Comparison of ENCODE assay signal across 17 cellular contexts in the genomic region with DNA sequence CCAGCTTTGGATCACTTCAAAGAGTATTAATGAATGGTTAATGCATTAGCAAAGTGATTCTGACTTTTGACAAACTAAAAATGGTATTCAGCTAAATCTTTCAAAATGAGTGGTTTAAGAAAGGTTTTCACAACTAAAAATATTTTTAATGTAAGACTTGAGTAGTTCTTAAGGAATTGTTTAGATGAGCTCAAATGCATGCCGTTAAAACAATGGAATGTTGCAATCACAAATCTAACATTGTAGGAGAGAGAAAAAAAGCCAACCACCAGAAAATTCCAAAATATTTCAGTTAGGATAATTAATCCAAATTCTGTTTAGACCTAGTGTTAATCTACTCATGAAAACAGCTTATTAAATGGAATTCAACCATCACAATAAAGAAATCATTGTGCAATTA.
DNase-seq lines count a peak whose midpoint lies in the region; TF ChIP-seq lines count a peak whose summit lies in the region.
"Had no signal": no experiment of that assay in that cellular context is flagged by ENCODE, and none has a peak within 500 bp of the region (broad histone marks: within the 10 kb centered on the region; RNA-seq: fewer than 3 reads in every experiment).

No MANE protein-coding gene starts in this region.

- TF ChIP-seq POLR2A in vagina (IDR thresholded peaks at IDR 0.05) = no peak

- H3K27ac ChIP-seq in fibroblast of lung (ENCODE audit: insufficient read depth, low read length) (no peak overlapping the region), vagina (no peak overlapping the region)

- no peaks in the 10 kb centered on the region for H3K79me2 ChIP-seq in fibroblast of lung (ENCODE audit: control insufficient read depth, insufficient read depth, low read length)

- no peak overlapping the region for H3K9ac ChIP-seq in fibroblast of lung (ENCODE audit: insufficient read depth, low read length)

- TF ChIP-seq CTCF in cardiac fibroblast (IDR thresholded peaks at IDR 0.05; ENCODE audit: low read depth, low read length) (no peak), fibroblast of lung (conservative IDR thresholded peaks at IDR 0.05 in 1 of 2, IDR thresholded peaks at IDR 0.05 in 1 of 2; ENCODE audit: low read depth in 1 of 2, low read length in 2 of 2) (no peak), vagina (IDR thresholded peaks at IDR 0.05) (no peak)

- H3K4me3 ChIP-seq in cardiac fibroblast (replicated peaks in 1 of 2; ENCODE audit: low read depth in 2 of 2, low read length in 2 of 2) (no peak overlapping the region), fibroblast of lung (replicated peaks in 1 of 4; ENCODE audit: control extremely low read depth in 1 of 4, insufficient read depth in 1 of 4, low read depth in 3 of 4, low read length in 4 of 4) (no peak overlapping the region), vagina (no peak overlapping the region)
- H3K4me3 ChIP-seq: GM12878 had no signal

- H3K4me1 ChIP-seq in fibroblast of lung (ENCODE audit: control insufficient read depth, extremely low read depth, insufficient read depth, low read length) (no peaks in the 10 kb centered on the region), vagina (no peaks in the 10 kb centered on the region)
- H3K4me1 ChIP-seq: BE2C had no signal

- H3K36me3 ChIP-seq in fibroblast of lung (ENCODE audit: control insufficient read depth, insufficient read depth, low read length) (no peaks in the 10 kb centered on the region), vagina (no peaks in the 10 kb centered on the region)
- H3K36me3 ChIP-seq: BE2C had no signal

- intact Hi-C loops in vagina (cut with DNase I) = no loop called here

- no peaks in the 10 kb centered on the region for H3K27me3 ChIP-seq in fibroblast of lung (ENCODE audit: control insufficient read depth, insufficient read depth, low read length)
- H3K27me3 ChIP-seq in vagina = no peaks in the 10 kb centered on the region
- H3K27me3 ChIP-seq: BE2C had no signal

- H3K9me3 ChIP-seq in fibroblast of lung (ENCODE audit: control insufficient read depth, insufficient read depth, low read depth, low read length) = no peaks in the 10 kb centered on the region
- no peaks in the 10 kb centered on the region for H3K9me3 ChIP-seq in vagina

- DNase-seq in cardiac fibroblast (ENCODE audit: low read depth in 2 of 2) (peak; percentile 26 to 62), fibroblast of lung (ENCODE audit: low read depth in 2 of 2) (peak; percentile 4), iris pigment epithelial cell (ENCODE audit: low read depth) (peak; percentile 39), vagina (ENCODE audit: extremely low spot score in 2 of 2) (no peak), NCI-H510A (lab: John Stamatoyannopoulos, UW) (no peak), Ammon's horn (ENCODE audit: low spot score) (no peak)
- DNase-seq: BE2C; C1 segment of cervical spinal cord; CD4-positive, CD25-positive, alpha-beta regulatory T cell; CD8-positive, alpha-beta memory T cell; COR-L47; DMS 273 treated with DMSO at 0.1 percent for 48 hours; DMS53; DND-41; EL; H9 had no signal

- H2AFZ ChIP-seq in fibroblast of lung (ENCODE audit: low read length) = no peak overlapping the region

- H4K20me1 ChIP-seq in fibroblast of lung (ENCODE audit: control insufficient read depth, extremely low read depth, insufficient read depth, low read length) = no peaks in the 10 kb centered on the region

- H3K4me2 ChIP-seq in fibroblast of lung (ENCODE audit: extremely low read depth, insufficient read depth, low read length) = no peak overlapping the region

Comparison
In these comparisons a context has a peak if more than half of its experiments do, and no peak if none do; other contexts are left out.
1. DNase-seq: peak in cardiac fibroblast (2 of 2), fibroblast of lung (2 of 2) and iris pigment epithelial cell (single experiment); none in vagina (0 of 2), NCI-H510A (single experiment) and Ammon's horn (single experiment).